ENCODE assay signal across 11 cellular contexts in the genomic region with DNA sequence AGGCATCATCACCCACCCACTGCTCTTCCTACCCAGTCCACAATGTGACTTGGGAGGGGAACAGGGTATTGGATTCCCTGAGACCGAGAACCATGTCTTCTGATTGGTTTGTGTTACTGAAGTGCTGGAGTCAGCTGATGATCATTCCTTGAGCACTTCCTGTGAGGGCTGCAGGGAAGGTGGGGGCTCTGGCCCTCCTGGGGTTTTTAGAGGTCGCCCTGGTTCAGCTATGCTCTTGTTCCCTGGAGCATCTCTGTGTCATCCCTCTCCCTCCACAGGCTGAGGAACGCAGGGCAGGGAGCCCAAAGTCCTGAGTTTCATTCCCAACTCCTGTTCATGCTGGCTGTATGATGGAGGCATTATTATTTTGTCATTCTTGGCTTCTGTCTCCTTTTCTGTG. TPM values are rescaled to one million over a fixed set of nuclear protein-coding genes. Genes with fewer than 3 reads are reported as not detected.
DNase-seq lines count a peak whose midpoint lies in the region; ATAC-seq and TF ChIP-seq lines count a peak whose summit lies in the region.
"Had no signal": no experiment of that assay in that cellular context is flagged by ENCODE, and none has a peak within 500 bp of the region (broad histone marks: within the 10 kb centered on the region; RNA-seq: fewer than 3 reads in every experiment).

No MANE protein-coding gene starts in this region.

- no peaks in the 10 kb centered on the region for H3K36me3 ChIP-seq in ACC112 (ENCODE audit: insufficient read depth, low read length)
- H3K36me3 ChIP-seq in esophagus muscularis mucosa: peaks cover 0 to 9% (median 2%) of the 10 kb centered on the region in 4 donors
- H3K36me3 ChIP-seq in muscle layer of colon (ENCODE audit: insufficient read depth, low read length): peaks cover 6% of the 10 kb centered on the region

- DNase-seq in NCI-H69 (lab: John Stamatoyannopoulos, UW) (peak; percentile 24), esophagus muscularis mucosa (ENCODE audit: extremely low spot score) (no peak), NCI-H2029 (lab: John Stamatoyannopoulos, UW) (no peak), posterior cingulate gyrus (no peak)
- DNase-seq in activated CD8-positive, alpha-beta memory T cell treated with anti-CD3 and anti-CD28 coated beads for 24 hours: no peak
- DNase-seq: CD4-positive, CD25-positive, alpha-beta regulatory T cell; NCI-H1417 treated with DMSO at 0.1 percent for 48 hours; RPMI8226 had no signal

- intact Hi-C loops in esophagus muscularis mucosa (cut with DNase I) (loop anchor here (10.0 kb wide), 1 partner anchor 217 kb away; no protein-coding TSS in a partner anchor), posterior cingulate gyrus (cut with DNase I) (loop anchor here (10.0 kb wide), 1 partner anchor 57 kb away; no protein-coding TSS in a partner anchor)

- H3K27me3 ChIP-seq in ACC112 (ENCODE audit: insufficient read depth, low read length): no peaks in the 10 kb centered on the region
- no peaks in the 10 kb centered on the region for H3K27me3 ChIP-seq in esophagus muscularis mucosa
- no peaks in the 10 kb centered on the region for H3K27me3 ChIP-seq in muscle layer of colon (ENCODE audit: control insufficient read depth in 1 of 2, insufficient read depth in 2 of 2, low read length in 2 of 2)

- no peak overlapping the region for H3K9ac ChIP-seq in muscle layer of colon (ENCODE audit: low read length)

- H3K27ac ChIP-seq in ACC112 (ENCODE audit: low read depth, low read length): peak overlapping the region; percentile 82
- H3K27ac ChIP-seq in esophagus muscularis mucosa (replicated peaks in 1 of 4): peak overlapping the region; percentile 58 to 76 (median 63)
- H3K27ac ChIP-seq in muscle layer of colon (ENCODE audit: low read depth, low read length): peak overlapping the region; percentile 3

- no peak overlapping the region for H2AFZ ChIP-seq in ACC112 (ENCODE audit: low read length, unreplicated experiment)

- TF ChIP-seq CTCF in esophagus muscularis mucosa (IDR thresholded peaks at IDR 0.05): no peak

- no peak for TF ChIP-seq POLR2A in esophagus muscularis mucosa (IDR thresholded peaks at IDR 0.05; ENCODE audit: low read depth)

- H3K79me2 ChIP-seq in ACC112 (ENCODE audit: control insufficient read depth, insufficient read depth, low read length, unreplicated experiment): peaks cover 77% of the 10 kb centered on the region

- no peaks in the 10 kb centered on the region for H3K9me3 ChIP-seq in esophagus muscularis mucosa
- H3K9me3 ChIP-seq in muscle layer of colon (ENCODE audit: low read length): no peaks in the 10 kb centered on the region

- no peak for ATAC-seq in HG02885 (IDR thresholded peaks at IDR 0.05; ENCODE audit: poor library complexity, unreplicated experiment)

- H3K4me1 ChIP-seq in ACC112 (ENCODE audit: control insufficient read depth, insufficient read depth, low read length, unreplicated experiment) (peaks cover 28% of the 10 kb centered on the region), esophagus muscularis mucosa (peaks cover 11 to 53% (median 47%) of the 10 kb centered on the region in 4 donors), muscle layer of colon (ENCODE audit: insufficient read depth, low read length) (peaks cover 17% of the 10 kb centered on the region)

- WGBS in esophagus muscularis mucosa: 48% methylated on average over 3 of the region's 3 CpGs

- no peak for TF ChIP-seq EP300 in esophagus muscularis mucosa (IDR thresholded peaks at IDR 0.05)

- H3K4me3 ChIP-seq in ACC112 (ENCODE audit: low read depth, low read length) (no peak overlapping the region), esophagus muscularis mucosa (no peak overlapping the region), muscle layer of colon (ENCODE audit: low read depth in 1 of 2, low read length in 2 of 2) (no peak overlapping the region)

RNA-seq across cellular contexts. Expression of gene ZC3H7B, which starts 6.7 kb away (rescaled TPM):
- total RNA-seq in esophagus muscularis mucosa: 10 to 100 TPM; 39.9 to 72.2 (median 54.3) TPM

RNA-seq across cellular contexts. Expression of gene RANGAP1, which starts 22.1 kb away (rescaled TPM):
- 10 to 100 TPM; 39.9 to 87.9 (median 65.5) TPM for total RNA-seq in esophagus muscularis mucosa

Comparison
In these comparisons a context has a peak if more than half of its experiments do, and no peak if none do; other contexts are left out.
1. H3K27ac ChIP-seq: peak in every context shown above with its lines; median percentile 82 in ACC112; 63 in esophagus muscularis mucosa; 3 in muscle layer of colon.